7 cellular contexts compared by ENCODE assay signal in genomic region chr18:49250819-49251388, GRCh38.
DNase-seq lines count a peak whose midpoint lies in the region; ATAC-seq and TF ChIP-seq lines count a peak whose summit lies in the region.

No MANE protein-coding gene starts in this region.

- no peaks in the 10 kb centered on the region for H3K4me1 ChIP-seq in colonic mucosa

- peak; percentile 13 for DNase-seq in GM03348 (ENCODE audit: low spot score)
- DNase-seq in NAMALWA (ENCODE audit: low spot score), result peak; percentile 50
- no peak for DNase-seq in colonic mucosa
- no peak for DNase-seq in neural crest cell (ENCODE audit: low read depth, low spot score)
- no peak for DNase-seq in NCI-H774 (lab: John Stamatoyannopoulos, UW)
- DNase-seq in activated naive CD4-positive, alpha-beta T cell treated with anti-CD3 and anti-CD28 coated beads, Interleukin-2, amount 50 U/mL, for 72 hours (ENCODE audit: low spot score in 2 of 2), result no peak

- H3K9me3 Mint-ChIP-seq in neural crest cell, result no peaks in the 10 kb centered on the region
- H3K9me3 Mint-ChIP-seq in activated naive CD4-positive, alpha-beta T cell treated with anti-CD3 and anti-CD28 coated beads, Interleukin-2, amount 50 U/mL, for 72 hours, result no peaks in the 10 kb centered on the region

- H3K27ac Mint-ChIP-seq in neural crest cell (ENCODE audit: unreplicated experiment), result no peak overlapping the region
- H3K27ac Mint-ChIP-seq in activated naive CD4-positive, alpha-beta T cell treated with anti-CD3 and anti-CD28 coated beads, Interleukin-2, amount 50 U/mL, for 72 hours, result no peak overlapping the region

- intact Hi-C loops in colonic mucosa (cut with DNase I), result no loop called here

- no peak overlapping the region for H3K4me3 ChIP-seq in colonic mucosa

- no peaks in the 10 kb centered on the region for H3K36me3 ChIP-seq in colonic mucosa

- peaks cover 8% of the 10 kb centered on the region for H3K36me3 Mint-ChIP-seq in neural crest cell (ENCODE audit: low read depth)
- peaks cover 10 to 12% of the 10 kb centered on the region in 2 donors for H3K36me3 Mint-ChIP-seq in activated naive CD4-positive, alpha-beta T cell treated with anti-CD3 and anti-CD28 coated beads, Interleukin-2, amount 50 U/mL, for 72 hours

- no peaks in the 10 kb centered on the region for H3K27me3 ChIP-seq in colonic mucosa

- no peak for ATAC-seq in activated naive CD4-positive, alpha-beta T cell treated with anti-CD3 and anti-CD28 coated beads, Interleukin-2, amount 50 U/mL, for 72 hours
- no peak for ATAC-seq in GM21526 (IDR thresholded peaks at IDR 0.05; ENCODE audit: low FRiP score, unreplicated experiment)

- no peak overlapping the region for H3K27ac ChIP-seq in colonic mucosa

- peaks cover 8% of the 10 kb centered on the region for H3K4me1 Mint-ChIP-seq in neural crest cell

- no peaks in the 10 kb centered on the region for H3K9me3 ChIP-seq in colonic mucosa

- TF ChIP-seq CTCF in colonic mucosa (IDR thresholded peaks at IDR 0.05), result peak; percentile 28
- peak; percentile 52 for TF ChIP-seq CTCF in neural crest cell (conservative IDR thresholded peaks at IDR 0.05)

- H3K9ac ChIP-seq in colonic mucosa (ENCODE audit: low read depth in 2 of 2, low read length in 2 of 2), result no peak overlapping the region

- H3K27me3 Mint-ChIP-seq in neural crest cell (ENCODE audit: low read depth), result no peaks in the 10 kb centered on the region

- no peak overlapping the region for H3K4me3 Mint-ChIP-seq in neural crest cell

Comparison
In these comparisons a context has a peak if more than half of its experiments do, and no peak if none do; other contexts are left out.
1. DNase-seq: peak in GM03348 (single experiment) and NAMALWA (single experiment); none in colonic mucosa (single experiment), neural crest cell (single experiment), NCI-H774 (single experiment) and activated naive CD4-positive, alpha-beta T cell treated with anti-CD3 and anti-CD28 coated beads, Interleukin-2, amount 50 U/mL, for 72 hours (0 of 2).